ENCODE assay signal across 2 cellular contexts in genomic region chr20:22521940-22522339, GRCh38.
DNase-seq lines count a peak whose midpoint lies in the region; ATAC-seq, FAIRE-seq and TF ChIP-seq lines count a peak whose summit lies in the region.
"Not testable (repeated sequence)": the region's sequence is repeated elsewhere in the genome, so short reads cannot be mapped to it uniquely, and the experiment has no call there.

No MANE protein-coding gene starts in this region.

- TF ChIP-seq EP300 in HepG2 (IDR thresholded peaks at IDR 0.05; ENCODE audit: low read depth in 2 of 2, low read length in 2 of 2); HepG2 (CRISPR knock-in tag; IDR thresholded peaks at IDR 0.05; ENCODE audit: borderline replicate concordance): not testable (repeated sequence)

- CTCF ChIA-PET in HepG2 (lab: Yijun Ruan, JAX; ENCODE audit: low intra/inter-chr PET ratio, low total read pairs), result not testable (repeated sequence)

- not testable (repeated sequence) for H3K36me3 ChIP-seq in HepG2 (replicated peaks in 1 of 2; ENCODE audit: control insufficient read depth in 1 of 2, insufficient read depth in 2 of 2, low read length in 2 of 2)

- not testable (repeated sequence) for H3K27me3 ChIP-seq in HepG2 (ENCODE audit: control insufficient read depth in 1 of 2, insufficient read depth in 2 of 2, low read length in 2 of 2)

- not testable (repeated sequence) for TF ChIP-seq POLR2A in HepG2 (IDR thresholded peaks at IDR 0.05; ENCODE audit: insufficient read depth in 1 of 2, low read depth in 2 of 2, low read length in 2 of 2)

- not testable (repeated sequence) for H2AFZ ChIP-seq in HepG2 (ENCODE audit: low read length)

- not testable (repeated sequence) for H3K9me3 ChIP-seq in HepG2 (ENCODE audit: low read length)

- not testable (repeated sequence) for BruUV-seq in HepG2 (replicated peaks; lab: Mats Ljungman, UMichigan)

- not testable (repeated sequence) for ATAC-seq in HepG2

- not testable (repeated sequence) for TF ChIP-seq CTCF in HepG2 (CRISPR knock-in tag; IDR thresholded peaks at IDR 0.05); progenitor cell of endocrine pancreas (IDR thresholded peaks at IDR 0.05; ENCODE audit: unreplicated experiment)

- POLR2A ChIA-PET in HepG2 (lab: Yijun Ruan, JAX), result interaction anchor here (1.0 to 10.8 kb wide), 6 partner anchors 8 to 64 kb away, joined by 4 to 501 read pairs (median 60); partner anchors contain the start of gene FOXA2

- not testable (repeated sequence) for H3K4me3 Mint-ChIP-seq in progenitor cell of endocrine pancreas (ENCODE audit: low read depth)

- not testable (repeated sequence) for FAIRE-seq in HepG2 (lab: Jason Lieb, UNC)

- not testable (repeated sequence) for H3K4me2 ChIP-seq in HepG2 (ENCODE audit: low read depth, low read length)

- intact Hi-C loops in HepG2 (cut with micrococcal nuclease; ENCODE audit: unreplicated experiment), result not testable (repeated sequence)

- not testable (repeated sequence) for DNase-seq in HepG2 (ENCODE audit: low spot score); progenitor cell of endocrine pancreas (ENCODE audit: low spot score, unreplicated experiment)

- not testable (repeated sequence) for H3K4me3 ChIP-seq in HepG2 (replicated peaks in 1 of 3; ENCODE audit: insufficient read depth in 1 of 3, low read depth in 2 of 3, low read length in 3 of 3)

- H3K36me3 Mint-ChIP-seq in progenitor cell of endocrine pancreas (ENCODE audit: insufficient read depth), result not testable (repeated sequence)

- H3K4me1 Mint-ChIP-seq in progenitor cell of endocrine pancreas (ENCODE audit: low read depth), result peaks cover 36% of the 10 kb centered on the region

- not testable (repeated sequence) for TF ChIP-seq RAD21 in HepG2 (CRISPR knock-in tag; IDR thresholded peaks at IDR 0.05)

- peaks cover 63% of the 10 kb centered on the region for H3K4me1 ChIP-seq in HepG2 (ENCODE audit: insufficient read depth, low read length)

- H4K20me1 ChIP-seq in HepG2 (ENCODE audit: insufficient read depth, low read length), result not testable (repeated sequence)

- not testable (repeated sequence) for H3K9me3 Mint-ChIP-seq in progenitor cell of endocrine pancreas (ENCODE audit: low read depth)

- peak overlapping the region; percentile 45 for H3K27ac Mint-ChIP-seq in progenitor cell of endocrine pancreas

- H3K9ac ChIP-seq in HepG2 (ENCODE audit: insufficient read depth, low read depth, low read length), result not testable (repeated sequence)

- peaks cover 10% of the 10 kb centered on the region for H3K79me2 ChIP-seq in HepG2 (ENCODE audit: insufficient read depth, low read length)

- not testable (repeated sequence) for H3K27me3 Mint-ChIP-seq in progenitor cell of endocrine pancreas

- WGBS in HepG2 (ENCODE audit: low lambda C conversion rate), result 97% methylated on average over 12 of the region's 12 CpGs

- H3K27ac ChIP-seq in HepG2 (ENCODE audit: extremely low read length, insufficient read depth, low read length), result not testable (repeated sequence)

- in situ Hi-C loops in HepG2 (cut with HindIII; ENCODE audit: extremely low pct_ligation_motif_present, low pct_unique_long_range_greater_than_20kb), result not testable (repeated sequence)

TF ChIP-seq in HepG2, 621 proteins besides CTCF, POLR2A, EP300 and RAD21:
- TF ChIP-seq SALL1 (CRISPR knock-in tag; IDR thresholded peaks at IDR 0.05) (0 out of 2 replicates have a peak, but pooled peaks have one; percentile 11), NONO (CRISPR knock-in tag; conservative IDR thresholded peaks at IDR 0.05) (0 out of 2 replicates have a peak, but pooled peaks have one; percentile 17), MTA1 (CRISPR knock-in tag; IDR thresholded peaks at IDR 0.05; ENCODE audit: borderline replicate concordance) (peak; percentile 40; the same call in 1 of the 2 replicates), ZMYM3 (CRISPR knock-in tag; IDR thresholded peaks at IDR 0.05) (0 out of 2 replicates have a peak, but pooled peaks have one; percentile 52), CHCHD3 (CRISPR knock-in tag; IDR thresholded peaks at IDR 0.05) (0 out of 2 replicates have a peak, but pooled peaks have one; percentile 51), AHDC1 (CRISPR knock-in tag; IDR thresholded peaks at IDR 0.05; ENCODE audit: borderline replicate concordance) (0 out of 2 replicates have a peak, but pooled peaks have one; percentile 9), ZNF501 (CRISPR knock-in tag; IDR thresholded peaks at IDR 0.05) (peak; percentile 64), CBX2 (CRISPR knock-in tag; IDR thresholded peaks at IDR 0.05; ENCODE audit: low read depth) (peak; percentile 44; the same call in 1 of the 2 replicates), ZNF263 (CRISPR knock-in tag; IDR thresholded peaks at IDR 0.05) (0 out of 2 replicates have a peak, but pooled peaks have one; percentile 13), YEATS4 (CRISPR knock-in tag; IDR thresholded peaks at IDR 0.05; ENCODE audit: borderline replicate concordance) (0 out of 2 replicates have a peak, but pooled peaks have one; percentile 21), EED (CRISPR knock-in tag; IDR thresholded peaks at IDR 0.05) (0 out of 2 replicates have a peak, but pooled peaks have one; percentile 58)
- not testable (repeated sequence) for TF ChIP-seq NONO (IDR thresholded peaks at IDR 0.05); CBX2 (IDR thresholded peaks at IDR 0.05; ENCODE audit: low read depth, low read length)
